ENCODE assay signal across 14 cellular contexts in the genomic region with DNA sequence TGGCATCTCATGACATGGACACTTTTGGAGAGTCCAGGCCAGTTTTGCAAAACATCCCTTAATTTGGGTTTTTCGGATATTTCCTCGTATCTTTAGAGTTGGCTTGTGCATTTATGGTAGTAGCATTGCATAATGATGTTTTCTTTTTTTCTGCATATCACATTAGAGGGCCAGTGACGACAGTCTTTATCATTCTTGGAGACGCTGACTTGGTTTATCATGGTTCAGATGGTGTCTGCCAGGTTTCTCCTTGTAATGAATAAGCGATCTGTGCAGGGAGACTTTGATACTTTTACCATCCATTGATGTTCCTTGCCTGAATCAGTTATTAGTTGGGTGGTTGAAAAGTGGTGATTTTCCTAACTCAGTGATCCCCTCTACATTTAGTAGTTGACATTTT. TPM values are rescaled to one million over a fixed set of nuclear protein-coding genes. Genes with fewer than 3 reads are reported as not detected.
DNase-seq lines count a peak whose midpoint lies in the region; ATAC-seq and TF ChIP-seq lines count a peak whose summit lies in the region.
"Had no signal": no experiment of that assay in that cellular context is flagged by ENCODE, and none has a peak within 500 bp of the region (broad histone marks: within the 10 kb centered on the region; RNA-seq: fewer than 3 reads in every experiment).

No MANE protein-coding gene starts in this region.

- 58 to 62% (median 60%) methylated on average over 5 of the region's 5 CpGs for WGBS in heart left ventricle, 4 donors

- H3K27me3 ChIP-seq in heart left ventricle (no peaks in the 10 kb centered on the region), subcutaneous abdominal adipose tissue (ENCODE audit: control insufficient read depth in 5 of 5, insufficient read depth in 4 of 5, low read length in 5 of 5) (no peaks in the 10 kb centered on the region)
- H3K27me3 ChIP-seq: BLaER1 treated with 17β-estradiol and CSF1 and Interleukin-3, amounts not matched to agents 10 nM and 100 nM had no signal

- H3K9me3 ChIP-seq in heart left ventricle, result no peaks in the 10 kb centered on the region
- H3K9me3 ChIP-seq in subcutaneous abdominal adipose tissue (ENCODE audit: control insufficient read depth in 5 of 5, low read length in 5 of 5), result no peaks in the 10 kb centered on the region
- H3K9me3 ChIP-seq: HAP-1 had no signal

- no peak overlapping the region for H3K9ac ChIP-seq in subcutaneous abdominal adipose tissue (ENCODE audit: low read length in 5 of 5)
- H3K9ac ChIP-seq: BLaER1 treated with 17β-estradiol and CSF1 and Interleukin-3, amounts not matched to agents 10 nM and 100 nM; GM23248 had no signal

- ATAC-seq in left cardiac atrium (peak; percentile 8 to 56), heart left ventricle (no peak)
- ATAC-seq: HepG2 had no signal

- H3K4me1 ChIP-seq in heart left ventricle (peaks cover 0 to 40% (median 22%) of the 10 kb centered on the region in 12 donors), subcutaneous abdominal adipose tissue (ENCODE audit: control insufficient read depth in 5 of 5, insufficient read depth in 5 of 5, low read length in 5 of 5) (peaks cover 0 to 9% (median 0%) of the 10 kb centered on the region in 5 donors)

- intact Hi-C loops in left cardiac atrium (cut with DNase I) (no loop called here), heart left ventricle (cut with DNase I) (no loop called here)

- no peak overlapping the region for H3K27ac ChIP-seq in heart left ventricle
- peak overlapping the region; percentile 22; the same call in 1 of the 2 replicates for H3K27ac ChIP-seq in VCaP
- peak overlapping the region; percentile 63 for H3K27ac ChIP-seq in subcutaneous abdominal adipose tissue (ENCODE audit: low read depth, low read length)
- H3K27ac ChIP-seq: BLaER1 treated with 17β-estradiol and CSF1 and Interleukin-3, amounts not matched to agents 10 nM and 100 nM; GM23248 had no signal

- no peak for DNase-seq in left cardiac atrium
- no peak for DNase-seq in heart left ventricle
- peak; percentile 39 for DNase-seq in fibroblast of the aortic adventitia (ENCODE audit: low read depth)
- no peak for DNase-seq in NCI-H1930 (lab: John Stamatoyannopoulos, UW)
- no peak for DNase-seq in globus pallidus (ENCODE audit: low spot score)
- DNase-seq: CD8-positive, alpha-beta memory T cell; COR-L47; DMS 273 treated with DMSO at 0.1 percent for 48 hours; GM23248 had no signal

- H3K36me3 ChIP-seq in heart left ventricle (peaks cover 0 to 96% (median 77%) of the 10 kb centered on the region in 9 donors), subcutaneous abdominal adipose tissue (ENCODE audit: control insufficient read depth in 5 of 5, insufficient read depth in 5 of 5, low read length in 5 of 5) (peaks cover 21 to 58% (median 41%) of the 10 kb centered on the region in 5 donors)

- H3K4me3 ChIP-seq in heart left ventricle (no peak overlapping the region), fibroblast of the aortic adventitia (ENCODE audit: low read depth, low read length) (no peak overlapping the region), subcutaneous abdominal adipose tissue (ENCODE audit: low read depth in 1 of 5, low read length in 5 of 5) (no peak overlapping the region)
- H3K4me3 ChIP-seq: BLaER1 treated with 17β-estradiol and CSF1 and Interleukin-3, amounts not matched to agents 10 nM and 100 nM; GM23248; HAP-1 had no signal

- TF ChIP-seq POLR2A in heart left ventricle (IDR thresholded peaks at IDR 0.05), result no peak

- TF ChIP-seq CTCF in heart left ventricle (IDR thresholded peaks at IDR 0.05) (no peak), VCaP (conservative IDR thresholded peaks at IDR 0.05) (no peak), fibroblast of the aortic adventitia (IDR thresholded peaks at IDR 0.05; ENCODE audit: insufficient read depth, low read length) (no peak)

RNA-seq across cellular contexts. Expression of gene KIAA0232, which starts 46.5 kb away (rescaled TPM):
- total RNA-seq in left cardiac atrium (10 to 100 TPM; 52.9 to 59.2 TPM), heart left ventricle (10 to 100 TPM; 57.3 to 78.4 (median 74.3) TPM), fibroblast of the aortic adventitia (ENCODE audit: low replicate concordance) (18.1 and 28.7 TPM in 2 replicates)
- 10 to 100 TPM; 20.0 to 32.7 TPM for polyA plus RNA-seq in heart left ventricle

Comparison
In these comparisons a context has a peak if more than half of its experiments do, and no peak if none do; other contexts are left out.
1. ATAC-seq: peak in left cardiac atrium (2 of 2); none in heart left ventricle (0 of 4).
2. H3K27ac ChIP-seq: peak in VCaP (single experiment) and subcutaneous abdominal adipose tissue (single experiment); none in heart left ventricle (0 of 12).